Comparison of ENCODE assay signal across 8 cellular contexts in the genomic region with DNA sequence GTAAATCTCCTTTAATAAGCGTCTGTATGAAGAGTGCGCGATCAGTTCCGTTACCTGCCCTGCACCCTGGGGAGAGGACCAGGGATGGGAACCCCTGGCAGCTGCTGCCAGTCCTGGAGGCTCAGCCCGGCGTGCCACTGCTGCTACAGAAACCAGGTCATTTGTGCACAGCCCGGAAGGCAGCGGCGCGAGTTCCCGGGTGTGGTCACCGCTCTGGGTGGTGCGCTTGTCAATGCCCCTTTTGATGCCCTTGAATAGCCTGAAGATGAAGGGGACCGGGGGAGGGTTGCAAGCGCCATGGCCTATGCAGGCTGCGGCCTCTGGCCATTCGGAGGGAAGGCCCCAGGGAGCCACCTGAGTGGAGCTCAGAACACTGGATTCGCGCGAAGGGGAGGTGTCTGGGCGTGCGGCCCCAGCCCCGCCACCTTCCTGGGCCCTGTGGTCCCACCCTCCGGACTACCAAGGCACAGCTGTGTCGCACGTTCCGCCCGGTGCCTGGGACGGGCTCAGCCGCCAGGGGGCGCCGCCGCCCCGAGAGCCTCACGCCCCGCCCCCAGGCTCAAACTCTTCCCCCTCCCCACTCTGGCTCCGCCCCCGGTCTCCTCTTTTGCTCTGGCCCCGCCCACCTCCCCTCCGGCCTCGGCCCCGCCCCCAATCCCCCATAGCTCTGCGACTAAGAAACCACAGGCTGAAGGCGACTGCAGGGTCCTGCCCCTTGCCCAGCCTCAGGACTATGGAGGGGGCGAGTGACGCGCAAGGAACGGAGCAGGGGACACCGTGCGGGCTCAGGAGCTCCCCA. TPM values are rescaled to one million over a fixed set of nuclear protein-coding genes. Genes with fewer than 3 reads are reported as not detected.
DNase-seq lines count a peak whose midpoint lies in the region; ATAC-seq and TF ChIP-seq lines count a peak whose summit lies in the region.

No MANE protein-coding gene starts in this region.

- H3K27ac ChIP-seq in SK-N-SH (ENCODE audit: low read depth in 2 of 2, low read length in 1 of 2) (no peak overlapping the region), heart left ventricle (peak overlapping the region in 6 of 12 donors; percentile 25 to 76 (median 47)), transverse colon (peak overlapping the region; percentile 33 to 69 (median 54))

- H3K4me1 ChIP-seq in SK-N-SH (ENCODE audit: control insufficient read depth in 1 of 2, insufficient read depth in 2 of 2, low read depth in 1 of 2, low read length in 1 of 2): no peaks in the 10 kb centered on the region
- H3K4me1 ChIP-seq in heart left ventricle: peaks cover 0 to 10% (median 5%) of the 10 kb centered on the region in 12 donors
- peaks cover 0 to 15% (median 13%) of the 10 kb centered on the region in 4 donors for H3K4me1 ChIP-seq in transverse colon

- 90% methylated on average over 35 of the region's 50 CpGs for WGBS in SK-N-SH (ENCODE audit: low lambda C conversion rate)
- WGBS in heart left ventricle, 4 donors: 49 to 88% (median 56%) methylated on average over 18 to 50 of the region's 50 CpGs
- 75% methylated on average over 41 of the region's 50 CpGs; no CpG with 5 or more reads in 1 of the 2 donors for WGBS in transverse colon (ENCODE audit: low coverage in 1 of 2), 2 donors

- TF ChIP-seq EP300 in SK-N-SH (IDR thresholded peaks at IDR 0.05; ENCODE audit: borderline replicate concordance in 1 of 2, low read depth in 1 of 2, low read length in 1 of 2) (no peak), transverse colon (IDR thresholded peaks at IDR 0.05; ENCODE audit: low read depth) (no peak)

- H3K4me2 ChIP-seq in SK-N-SH: no peak overlapping the region

- TF ChIP-seq CTCF in GM13976 (IDR thresholded peaks at IDR 0.05; ENCODE audit: borderline replicate concordance, control extremely low read depth, extremely low read depth, insufficient read depth, missing control alignments) (peak; percentile 75), SK-N-SH (IDR thresholded peaks at IDR 0.05) (peak; percentile 61), heart left ventricle (IDR thresholded peaks at IDR 0.05) (peak; percentile 63 to 96 (median 82)), transverse colon (IDR thresholded peaks at IDR 0.05) (peak; percentile 51 to 90 (median 73))

- H3K9me3 ChIP-seq in SK-N-SH: no peaks in the 10 kb centered on the region
- H3K9me3 ChIP-seq in heart left ventricle: no peaks in the 10 kb centered on the region
- no peaks in the 10 kb centered on the region for H3K9me3 ChIP-seq in transverse colon

- H3K4me3 ChIP-seq in SK-N-SH (ENCODE audit: low read depth in 2 of 2, low read length in 1 of 2) (no peak overlapping the region; a peak in 1 of 4 replicates), heart left ventricle (peak overlapping the region in 11 of 12 donors; percentile 11 to 62 (median 51)), transverse colon (peak overlapping the region in 3 of 4 donors; percentile 30 to 49 (median 47))

- no peaks in the 10 kb centered on the region for H3K9me2 ChIP-seq in SK-N-SH

- POLR2A ChIA-PET in SK-N-SH (lab: Yijun Ruan, JAX): no interaction called here

- DNase-seq in GM13976 (ENCODE audit: low spot score) (peak; percentile 90), SK-N-SH (peak; percentile 96), heart left ventricle (peak; percentile 62 to 85 (median 83)), posterior cingulate gyrus (peak; percentile 64 to 97 (median 86)), transverse colon (peak; percentile 62), RKO (ENCODE audit: low spot score) (no peak)
- DNase-seq in activated naive CD4-positive, alpha-beta T cell treated with anti-CD3 and anti-CD28 coated beads, Interleukin-2, amount 50 U/mL, for 72 hours (ENCODE audit: low spot score in 2 of 2): peak in 1 of 2 donors; percentile 77

- H3K36me3 Mint-ChIP-seq in activated naive CD4-positive, alpha-beta T cell treated with anti-CD3 and anti-CD28 coated beads, Interleukin-2, amount 50 U/mL, for 72 hours: peaks cover 5 to 7% of the 10 kb centered on the region in 2 donors

- no peaks in the 10 kb centered on the region for H3K79me2 ChIP-seq in SK-N-SH (ENCODE audit: insufficient read depth)

- CTCF ChIA-PET in SK-N-SH (lab: Yijun Ruan, JAX): interaction anchor here (1.0 to 5.2 kb wide), 11 partner anchors 10 to 383 kb away, joined by 3 to 31 read pairs (median 5); a partner anchor contains a TSS

- H3F3A ChIP-seq in SK-N-SH (replicated peaks; ENCODE audit: insufficient read depth): no peaks in the 10 kb centered on the region

- H4K20me1 ChIP-seq in SK-N-SH (ENCODE audit: insufficient read depth): no peaks in the 10 kb centered on the region

- TF ChIP-seq POLR2A in heart left ventricle (IDR thresholded peaks at IDR 0.05) (no peak), transverse colon (IDR thresholded peaks at IDR 0.05) (no peak)

- peak; percentile 74 to 80 for ATAC-seq in activated naive CD4-positive, alpha-beta T cell treated with anti-CD3 and anti-CD28 coated beads, Interleukin-2, amount 50 U/mL, for 72 hours
- ATAC-seq in heart left ventricle (peak; percentile 29 to 74 (median 66)), HG03469 (IDR thresholded peaks at IDR 0.05; ENCODE audit: unreplicated experiment) (no peak)

- no peak overlapping the region for H3K9ac ChIP-seq in SK-N-SH

- H3K36me3 ChIP-seq in SK-N-SH (replicated peaks in 1 of 2; ENCODE audit: control insufficient read depth in 1 of 2, insufficient read depth in 2 of 2, low read length in 1 of 2) (peaks cover 15 to 55% of the 10 kb centered on the region in 2 experiments), heart left ventricle (peaks cover 0 to 51% (median 40%) of the 10 kb centered on the region in 9 donors), transverse colon (peaks cover 0 to 20% (median 8%) of the 10 kb centered on the region in 4 donors)

- in situ Hi-C loops in GM13976 (cut with MboI; ENCODE audit: low sequenced_read_pairs, unreplicated experiment): loop anchor here (10.0 kb wide), 1 partner anchor 293 kb away; no protein-coding TSS in a partner anchor
- in situ Hi-C loops in transverse colon (cut with MboI; ENCODE audit: low pct_ligation_motif_present in 1 of 4, low pct_unique_long_range_greater_than_20kb in 1 of 4, low sequenced_read_pairs in 3 of 4): loop anchor here in 1 of 4 donors (10.0 kb wide), 1 partner anchor 293 kb away; no protein-coding TSS in a partner anchor

- no peaks in the 10 kb centered on the region for H3K9me3 Mint-ChIP-seq in activated naive CD4-positive, alpha-beta T cell treated with anti-CD3 and anti-CD28 coated beads, Interleukin-2, amount 50 U/mL, for 72 hours

- H2AFZ ChIP-seq in SK-N-SH (ENCODE audit: low read depth): no peak overlapping the region

- H3K27me3 ChIP-seq in SK-N-SH (ENCODE audit: insufficient read depth): no peaks in the 10 kb centered on the region
- no peaks in the 10 kb centered on the region for H3K27me3 ChIP-seq in heart left ventricle
- H3K27me3 ChIP-seq in transverse colon: no peaks in the 10 kb centered on the region

- H3K27ac Mint-ChIP-seq in activated naive CD4-positive, alpha-beta T cell treated with anti-CD3 and anti-CD28 coated beads, Interleukin-2, amount 50 U/mL, for 72 hours: no peak overlapping the region

- intact Hi-C loops in heart left ventricle (cut with DNase I): loop anchor here in 4 of 10 donors (2.0 to 10.0 kb wide), 4 partner anchors 91 to 297 kb away; a partner anchor contains a TSS
- intact Hi-C loops in posterior cingulate gyrus (cut with DNase I): no loop called here
- intact Hi-C loops in transverse colon (cut with DNase I; ENCODE audit: low total_unique reads): loop anchor here (5.0 kb wide), 1 partner anchor 290 kb away; no protein-coding TSS in a partner anchor

- TF ChIP-seq RAD21 in SK-N-SH (IDR thresholded peaks at IDR 0.05; ENCODE audit: low read length): no peak

TF ChIP-seq in SK-N-SH, 30 proteins besides CTCF, POLR2A, EP300 and RAD21:
- TF ChIP-seq RXRA (IDR thresholded peaks at IDR 0.05; ENCODE audit: borderline replicate concordance, low read depth) (no peak), TEAD4 (IDR thresholded peaks at IDR 0.05; ENCODE audit: borderline replicate concordance, insufficient read depth) (no peak), CHD2 (IDR thresholded peaks at IDR 0.05; ENCODE audit: low read length, partially characterized antibody) (no peak), RCOR1 (IDR thresholded peaks at IDR 0.05; ENCODE audit: low read length) (no peak), GABPA (IDR thresholded peaks at IDR 0.05; ENCODE audit: low read depth) (no peak), SMC3 (IDR thresholded peaks at IDR 0.05; ENCODE audit: low read depth, low read length) (0 out of 2 replicates have a peak, but pooled peaks have one; percentile 13), YY1 (IDR thresholded peaks at IDR 0.05; ENCODE audit: low read depth) (no peak)
- TF ChIP-seq, protein P1, sequence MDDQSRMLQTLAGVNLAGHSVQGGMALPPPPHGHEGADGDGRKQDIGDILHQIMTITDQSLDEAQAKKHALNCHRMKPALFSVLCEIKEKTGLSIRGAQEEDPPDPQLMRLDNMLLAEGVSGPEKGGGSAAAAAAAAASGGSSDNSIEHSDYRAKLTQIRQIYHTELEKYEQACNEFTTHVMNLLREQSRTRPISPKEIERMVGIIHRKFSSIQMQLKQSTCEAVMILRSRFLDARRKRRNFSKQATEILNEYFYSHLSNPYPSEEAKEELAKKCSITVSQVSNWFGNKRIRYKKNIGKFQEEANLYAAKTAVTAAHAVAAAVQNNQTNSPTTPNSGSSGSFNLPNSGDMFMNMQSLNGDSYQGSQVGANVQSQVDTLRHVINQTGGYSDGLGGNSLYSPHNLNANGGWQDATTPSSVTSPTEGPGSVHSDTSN (IDR thresholded peaks at IDR 0.05): no peak

RNA-seq across cellular contexts. Expression of a gene that starts 16.5 kb away (rescaled TPM):
- polyA plus RNA-seq in SK-N-SH (2012; rRNA removed) (29.5 and 36.7 TPM in 2 replicates), heart left ventricle (10 to 100 TPM; 14.9 to 17.3 TPM)
- 5.5 and 11.0 TPM in 2 replicates for polyA plus RNA-seq in SK-N-SH (2012; cell fraction: cytosol; rRNA removed)
- 159 and 241 TPM in 2 replicates for polyA plus RNA-seq in SK-N-SH (2012; cell fraction: nucleus; rRNA removed)
- total RNA-seq in activated naive CD4-positive, alpha-beta T cell treated with anti-CD3 and anti-CD28 coated beads, Interleukin-2, amount 50 U/mL, for 72 hours: 10 to 100 TPM; 35.2 to 39.0 TPM
- total RNA-seq in heart left ventricle (10 to 100 TPM in 7 of 9 donors, 1 to 10 TPM in 2; 8.4 to 31.9 (median 12.0) TPM), transverse colon (100 to 1,000 TPM in 1 of 4 donors, 10 to 100 TPM in 3; 36.6 to 111 (median 44.5) TPM)

Comparison
In these comparisons a context has a peak if more than half of its experiments do, and no peak if none do; other contexts are left out.
1. H3K27ac ChIP-seq: peak in transverse colon (4 of 4); none in SK-N-SH (0 of 2).
2. H3K4me3 ChIP-seq: peak in heart left ventricle (11 of 12) and transverse colon (3 of 4); none in SK-N-SH (0 of 2).
3. Peak in every context shown above with its lines, with median percentiles within 50 percentile points of each other: CTCF ChIP-seq.